17 cellular contexts compared by ENCODE assay signal in genomic region chr9:34662544-34663295, GRCh38. TPM values are rescaled to one million over a fixed set of nuclear protein-coding genes. Genes with fewer than 3 reads are reported as not detected.
DNase-seq lines count a peak whose midpoint lies in the region; FAIRE-seq and TF ChIP-seq lines count a peak whose summit lies in the region.
"Had no signal": no experiment of that assay in that cellular context is flagged by ENCODE, and none has a peak within 500 bp of the region (broad histone marks: within the 10 kb centered on the region; RNA-seq: fewer than 3 reads in every experiment).

A gene with protein sequence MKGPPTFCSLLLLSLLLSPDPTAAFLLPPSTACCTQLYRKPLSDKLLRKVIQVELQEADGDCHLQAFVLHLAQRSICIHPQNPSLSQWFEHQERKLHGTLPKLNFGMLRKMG (minus strand): TSS chr9:34662657. CDS start chr9:34662633, 24 bp downstream.

- H4K20me1 ChIP-seq in osteoblast (ENCODE audit: insufficient read depth, low read length): peaks cover 1% of the 10 kb centered on the region

- no peaks in the 10 kb centered on the region for H3K9me3 Mint-ChIP-seq in T-helper 2 cell treated with Interferon-gamma antibody and Interleukin-4, amounts not matched to agents 5 μg/mL and 100 μg/mL, for 36 hours
- H3K9me3 Mint-ChIP-seq: H9 had no signal

- H3K27me3 ChIP-seq in bronchial epithelial cell (ENCODE audit: control insufficient read depth, insufficient read depth, low read length) (no peaks in the 10 kb centered on the region), osteoblast (ENCODE audit: insufficient read depth, low read length) (no peaks in the 10 kb centered on the region)
- H3K27me3 ChIP-seq: BLaER1 treated with 17β-estradiol and CSF1 and Interleukin-3, amounts not matched to agents 10 nM and 100 nM; MG63 had no signal

- H3K36me3 ChIP-seq in bronchial epithelial cell (ENCODE audit: control insufficient read depth, insufficient read depth, low read length): no peaks in the 10 kb centered on the region
- no peaks in the 10 kb centered on the region for H3K36me3 ChIP-seq in osteoblast (ENCODE audit: insufficient read depth, low read length)
- H3K36me3 ChIP-seq: MG63 had no signal

- H2AFZ ChIP-seq in osteoblast (ENCODE audit: low read length): no peak within 1 kb of the TSS

- H3K36me3 Mint-ChIP-seq in T-helper 2 cell treated with Interferon-gamma antibody and Interleukin-4, amounts not matched to agents 5 μg/mL and 100 μg/mL, for 36 hours (ENCODE audit: low read depth): peaks cover 28% of the 10 kb centered on the region

- H3K9me3 ChIP-seq in osteoblast (ENCODE audit: low read depth, low read length): no peaks in the 10 kb centered on the region
- H3K9me3 ChIP-seq: BLaER1 treated with 17β-estradiol and CSF1 and Interleukin-3, amounts not matched to agents 10 nM and 100 nM; MG63 had no signal

- peaks cover 12% of the 10 kb centered on the region for H3K4me1 ChIP-seq in osteoblast (ENCODE audit: insufficient read depth, low read length)

- no peak for TF ChIP-seq CTCF in bronchial epithelial cell (IDR thresholded peaks at IDR 0.05; ENCODE audit: insufficient read depth, low read length, severe bottlenecking)
- no peak for TF ChIP-seq CTCF in osteoblast (IDR thresholded peaks at IDR 0.05; ENCODE audit: extremely low read depth, low read depth, low read length)

- H3K4me3 Mint-ChIP-seq in T-helper 2 cell treated with Interferon-gamma antibody and Interleukin-4, amounts not matched to agents 5 μg/mL and 100 μg/mL, for 36 hours: peak within 1 kb of the TSS; percentile 68
- H3K4me3 Mint-ChIP-seq: H9 had no signal

- DNase-seq in NCI-H82 (lab: John Stamatoyannopoulos, UW): peak; percentile 43
- no peak for DNase-seq in NCI-H82 treated with DMSO at 0.1 percent for 48 hours (lab: John Stamatoyannopoulos, UW; ENCODE audit: unreplicated experiment)
- no peak for DNase-seq in T-helper 2 cell treated with Interferon-gamma antibody and Interleukin-4, amounts not matched to agents 5 μg/mL and 100 μg/mL, for 36 hours (ENCODE audit: low spot score)
- peak; percentile 80 for DNase-seq in bronchial epithelial cell (ENCODE audit: low read depth)
- DNase-seq in osteoblast (ENCODE audit: insufficient read length, low spot score, missing footprints): peak; percentile 73
- DNase-seq in NCI-H748 (lab: John Stamatoyannopoulos, UW; ENCODE audit: unreplicated experiment): no peak
- no peak for DNase-seq in globus pallidus (ENCODE audit: low spot score)
- no peak for DNase-seq in NCI-H524 (lab: John Stamatoyannopoulos, UW)
- DNase-seq: H9, head of caudate nucleus, kidney, MG63, midbrain, NCI-H2029, NCI-H774 had no signal

- no peaks in the 10 kb centered on the region for H3K27me3 Mint-ChIP-seq in T-helper 2 cell treated with Interferon-gamma antibody and Interleukin-4, amounts not matched to agents 5 μg/mL and 100 μg/mL, for 36 hours (ENCODE audit: low read depth)

- H3K79me2 ChIP-seq in osteoblast (ENCODE audit: insufficient read depth, low read length): peaks cover 16% of the 10 kb centered on the region

- no peak for FAIRE-seq in bronchial epithelial cell (lab: Jason Lieb, UNC)
- FAIRE-seq: kidney had no signal

- no peak within 1 kb of the TSS for H3K4me2 ChIP-seq in osteoblast (ENCODE audit: insufficient read depth, low read length)
- H3K4me2 ChIP-seq: BLaER1 treated with 17β-estradiol and CSF1 and Interleukin-3, amounts not matched to agents 10 nM and 100 nM had no signal

- H3K27ac Mint-ChIP-seq in T-helper 2 cell treated with Interferon-gamma antibody and Interleukin-4, amounts not matched to agents 5 μg/mL and 100 μg/mL, for 36 hours: peak within 1 kb of the TSS; percentile 85

- no peak within 1 kb of the TSS for H3K4me3 ChIP-seq in bronchial epithelial cell (ENCODE audit: low read depth, low read length)
- H3K4me3 ChIP-seq in osteoblast (ENCODE audit: insufficient read depth, low read length): no peak within 1 kb of the TSS
- H3K4me3 ChIP-seq: BLaER1 treated with 17β-estradiol and CSF1 and Interleukin-3, amounts not matched to agents 10 nM and 100 nM; MG63 had no signal

- no peak within 1 kb of the TSS for H3K27ac ChIP-seq in osteoblast (ENCODE audit: low read depth, low read length)
- H3K27ac ChIP-seq: BLaER1 treated with 17β-estradiol and CSF1 and Interleukin-3, amounts not matched to agents 10 nM and 100 nM had no signal

- peaks cover 42% of the 10 kb centered on the region for H3K4me1 Mint-ChIP-seq in T-helper 2 cell treated with Interferon-gamma antibody and Interleukin-4, amounts not matched to agents 5 μg/mL and 100 μg/mL, for 36 hours (ENCODE audit: low read depth)

RNA-seq across cellular contexts. Expression of the gene that starts here (rescaled TPM):
- total RNA-seq in bronchial epithelial cell (0.26 TPM in 1 of 2 replicates, not detected in the other), osteoblast (0.36 TPM in 1 of 2 replicates, not detected in the other)
- total RNA-seq: epithelial cell of proximal tubule, kidney had no signal

Comparison
In these comparisons a context has a peak if more than half of its experiments do, and no peak if none do; other contexts are left out.
1. Peak in DNase-seq in bronchial epithelial cell; RNA of the gene not detected or under 1 TPM.
2. Peak in DNase-seq in osteoblast; RNA of the gene not detected or under 1 TPM.